In genomic region chr3:147653309-147653923, GRCh38 we compare ENCODE assay signal across 1 cellular context.
TF ChIP-seq lines count a peak whose summit lies in the region.

No MANE protein-coding gene starts in this region.

TF ChIP-seq in SK-N-SH, 30 proteins besides CTCF, POLR2A, EP300 and RAD21 (continued from another document):
- TF ChIP-seq IRF3 (IDR thresholded peaks at IDR 0.05; ENCODE audit: low read depth, low read length) (no peak), MEF2A (IDR thresholded peaks at IDR 0.05; ENCODE audit: borderline replicate concordance, low read depth) (no peak), GATA2 (CRISPR knock-in tag; IDR thresholded peaks at IDR 0.05) (no peak), SIN3A (IDR thresholded peaks at IDR 0.05; ENCODE audit: borderline replicate concordance, low read depth, low read length) (no peak), SMC3 (IDR thresholded peaks at IDR 0.05; ENCODE audit: low read depth, low read length) (no peak), RXRA (IDR thresholded peaks at IDR 0.05; ENCODE audit: borderline replicate concordance, low read depth) (no peak), FOXM1 (IDR thresholded peaks at IDR 0.05; ENCODE audit: low read depth) (no peak)
- TF ChIP-seq, protein P1, sequence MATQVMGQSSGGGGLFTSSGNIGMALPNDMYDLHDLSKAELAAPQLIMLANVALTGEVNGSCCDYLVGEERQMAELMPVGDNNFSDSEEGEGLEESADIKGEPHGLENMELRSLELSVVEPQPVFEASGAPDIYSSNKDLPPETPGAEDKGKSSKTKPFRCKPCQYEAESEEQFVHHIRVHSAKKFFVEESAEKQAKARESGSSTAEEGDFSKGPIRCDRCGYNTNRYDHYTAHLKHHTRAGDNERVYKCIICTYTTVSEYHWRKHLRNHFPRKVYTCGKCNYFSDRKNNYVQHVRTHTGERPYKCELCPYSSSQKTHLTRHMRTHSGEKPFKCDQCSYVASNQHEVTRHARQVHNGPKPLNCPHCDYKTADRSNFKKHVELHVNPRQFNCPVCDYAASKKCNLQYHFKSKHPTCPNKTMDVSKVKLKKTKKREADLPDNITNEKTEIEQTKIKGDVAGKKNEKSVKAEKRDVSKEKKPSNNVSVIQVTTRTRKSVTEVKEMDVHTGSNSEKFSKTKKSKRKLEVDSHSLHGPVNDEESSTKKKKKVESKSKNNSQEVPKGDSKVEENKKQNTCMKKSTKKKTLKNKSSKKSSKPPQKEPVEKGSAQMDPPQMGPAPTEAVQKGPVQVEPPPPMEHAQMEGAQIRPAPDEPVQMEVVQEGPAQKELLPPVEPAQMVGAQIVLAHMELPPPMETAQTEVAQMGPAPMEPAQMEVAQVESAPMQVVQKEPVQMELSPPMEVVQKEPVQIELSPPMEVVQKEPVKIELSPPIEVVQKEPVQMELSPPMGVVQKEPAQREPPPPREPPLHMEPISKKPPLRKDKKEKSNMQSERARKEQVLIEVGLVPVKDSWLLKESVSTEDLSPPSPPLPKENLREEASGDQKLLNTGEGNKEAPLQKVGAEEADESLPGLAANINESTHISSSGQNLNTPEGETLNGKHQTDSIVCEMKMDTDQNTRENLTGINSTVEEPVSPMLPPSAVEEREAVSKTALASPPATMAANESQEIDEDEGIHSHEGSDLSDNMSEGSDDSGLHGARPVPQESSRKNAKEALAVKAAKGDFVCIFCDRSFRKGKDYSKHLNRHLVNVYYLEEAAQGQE (IDR thresholded peaks at IDR 0.05; ENCODE audit: low read depth, low read length) = no peak
TF ChIP-seq in SK-N-SH: peak in this region for 0.
